16 cellular contexts compared by ENCODE assay signal in the genomic region with DNA sequence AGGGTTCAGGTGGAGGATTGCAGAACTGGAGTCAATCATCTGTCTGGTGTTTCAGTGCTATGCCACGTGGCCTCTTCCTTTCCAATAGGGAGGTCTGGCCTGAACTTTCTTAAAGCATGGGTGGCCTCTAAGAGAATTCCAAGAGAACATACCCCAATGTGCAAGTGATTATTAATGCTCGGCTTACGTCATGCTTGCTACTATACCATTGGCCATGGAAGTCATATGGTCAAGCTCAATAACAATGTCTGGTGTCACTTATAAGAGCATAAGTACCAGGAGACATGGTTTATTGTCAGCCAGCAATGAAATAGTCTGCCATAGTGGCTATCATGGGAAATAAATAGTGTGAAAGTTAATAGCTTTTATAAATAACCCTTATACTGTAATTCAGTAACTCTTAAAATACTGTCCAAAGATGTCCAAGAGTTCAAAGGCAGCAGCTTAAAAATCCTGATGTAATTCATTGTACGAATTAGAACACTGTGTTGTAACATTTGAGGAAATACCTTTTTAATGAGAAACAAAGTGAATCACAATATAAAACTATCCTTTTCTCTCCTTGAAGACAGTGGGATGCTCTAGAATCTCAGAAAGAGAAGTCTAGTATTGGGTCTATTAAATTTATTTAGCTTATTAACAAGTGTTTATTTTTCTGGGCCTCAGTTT.
"Had no signal": no experiment of that assay in that cellular context is flagged by ENCODE, and none has a peak within 500 bp of the region (broad histone marks: within the 10 kb centered on the region; RNA-seq: fewer than 3 reads in every experiment).

No MANE protein-coding gene starts in this region.

- H3K36me3 Mint-ChIP-seq: activated CD4-positive, alpha-beta memory T cell treated with anti-CD3 and anti-CD28 coated beads for 36 hours; activated naive CD8-positive, alpha-beta T cell treated with anti-CD3 and anti-CD28 coated beads for 36 hours; naive thymus-derived CD8-positive, alpha-beta T cell; stimulated activated memory B cell treated with anti-CD40 and anti-IgM and Interleukin-4, amounts not matched to agents 10 μg/mL and 1 μg/mL and 100 μg/mL, for 72 hours had no signal

- H3K27me3 ChIP-seq: foreskin keratinocyte, right atrium auricular region, tibial nerve had no signal

- DNase-seq: activated CD4-positive, alpha-beta memory T cell treated with anti-CD3 and anti-CD28 coated beads for 36 hours; activated gamma-delta T cell; activated naive CD8-positive, alpha-beta T cell treated with anti-CD3 and anti-CD28 coated beads for 36 hours; activated T-cell treated with anti-CD3 and anti-CD28 coated beads, Interleukin-2, amount 50 U/mL, for 48 hours; aorta; effector CD4-positive, alpha-beta T cell; mucosa of descending colon; naive thymus-derived CD8-positive, alpha-beta T cell had no signal

- H3K27ac Mint-ChIP-seq: activated CD4-positive, alpha-beta memory T cell treated with anti-CD3 and anti-CD28 coated beads for 36 hours; activated naive CD8-positive, alpha-beta T cell treated with anti-CD3 and anti-CD28 coated beads for 36 hours; naive thymus-derived CD8-positive, alpha-beta T cell; stimulated activated memory B cell treated with anti-CD40 and anti-IgM and Interleukin-4, amounts not matched to agents 10 μg/mL and 1 μg/mL and 100 μg/mL, for 72 hours had no signal

- H3K36me3 ChIP-seq: right atrium auricular region, tibial nerve had no signal

- ATAC-seq: foreskin keratinocyte; left lobe of liver; mucosa of descending colon; naive thymus-derived CD8-positive, alpha-beta T cell; stimulated activated memory B cell treated with anti-CD40 and anti-IgM and Interleukin-4, amounts not matched to agents 10 μg/mL and 1 μg/mL and 100 μg/mL, for 72 hours had no signal

- H3K4me3 Mint-ChIP-seq: activated CD4-positive, alpha-beta memory T cell treated with anti-CD3 and anti-CD28 coated beads for 36 hours; activated naive CD8-positive, alpha-beta T cell treated with anti-CD3 and anti-CD28 coated beads for 36 hours; naive thymus-derived CD8-positive, alpha-beta T cell; stimulated activated memory B cell treated with anti-CD40 and anti-IgM and Interleukin-4, amounts not matched to agents 10 μg/mL and 1 μg/mL and 100 μg/mL, for 72 hours had no signal

- H3K27me3 Mint-ChIP-seq: activated CD4-positive, alpha-beta memory T cell treated with anti-CD3 and anti-CD28 coated beads for 36 hours had no signal

- H3K9me3 Mint-ChIP-seq: activated CD4-positive, alpha-beta memory T cell treated with anti-CD3 and anti-CD28 coated beads for 36 hours; stimulated activated memory B cell treated with anti-CD40 and anti-IgM and Interleukin-4, amounts not matched to agents 10 μg/mL and 1 μg/mL and 100 μg/mL, for 72 hours had no signal

- H3K4me1 Mint-ChIP-seq: activated naive CD8-positive, alpha-beta T cell treated with anti-CD3 and anti-CD28 coated beads for 36 hours; naive thymus-derived CD8-positive, alpha-beta T cell; stimulated activated memory B cell treated with anti-CD40 and anti-IgM and Interleukin-4, amounts not matched to agents 10 μg/mL and 1 μg/mL and 100 μg/mL, for 72 hours had no signal

- H3K9me3 ChIP-seq: mucosa of descending colon, right atrium auricular region, tibial nerve had no signal

- H3K4me3 ChIP-seq: coronary artery, mucosa of descending colon, right atrium auricular region, smooth muscle cell, tibial nerve had no signal

- H3K27ac ChIP-seq: coronary artery, foreskin keratinocyte, right atrium auricular region, tibial nerve, VCaP had no signal

- H3K4me1 ChIP-seq: foreskin keratinocyte, right atrium auricular region, tibial nerve had no signal
